Comparison of ENCODE assay signal across 9 cellular contexts in the genomic region with DNA sequence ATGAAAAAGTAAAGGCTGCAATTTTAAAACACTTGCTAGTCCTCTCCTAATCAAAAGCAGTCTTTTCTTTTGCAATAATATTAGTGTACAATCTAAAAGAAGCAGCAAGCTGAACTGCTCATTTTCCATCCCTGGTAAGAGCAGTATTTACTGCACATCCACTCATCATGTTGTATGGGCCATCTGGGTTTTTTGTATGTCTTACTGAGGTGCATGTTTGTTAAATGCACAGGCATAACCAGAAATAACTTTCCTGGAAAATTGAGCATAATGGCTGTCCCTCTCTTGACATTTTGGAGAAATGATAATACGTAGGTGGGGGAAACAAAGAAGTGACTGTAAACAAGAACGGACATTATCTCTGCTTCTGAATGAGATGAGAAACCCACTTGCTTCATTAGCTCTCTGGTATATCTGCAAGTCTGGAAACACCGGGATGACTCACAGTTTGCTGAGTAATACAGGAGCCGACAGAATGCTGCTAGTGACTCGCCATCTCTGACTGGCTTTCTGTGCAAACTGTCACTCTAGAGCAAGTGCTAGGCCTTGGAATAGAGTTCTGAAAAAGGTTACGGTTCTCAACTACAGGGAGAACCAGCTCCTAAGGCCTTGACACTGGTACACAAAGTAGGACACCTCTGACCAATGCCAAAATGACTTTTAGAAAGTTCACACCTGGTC.
DNase-seq lines count a peak whose midpoint lies in the region; ATAC-seq, FAIRE-seq and TF ChIP-seq lines count a peak whose summit lies in the region.
"Had no signal": no experiment of that assay in that cellular context is flagged by ENCODE, and none has a peak within 500 bp of the region (broad histone marks: within the 10 kb centered on the region; RNA-seq: fewer than 3 reads in every experiment).

No MANE protein-coding gene starts in this region.

- TF ChIP-seq CTCF in chondrocyte (IDR thresholded peaks at IDR 0.05) (no peak), mesothelial cell of epicardium (IDR thresholded peaks at IDR 0.05; ENCODE audit: unreplicated experiment) (no peak), D721Med (IDR thresholded peaks at IDR 0.05; ENCODE audit: insufficient read depth, missing control alignments) (no peak)

- H3K27me3 Mint-ChIP-seq in chondrocyte (ENCODE audit: low read depth) (no peaks in the 10 kb centered on the region), mesothelial cell of epicardium (ENCODE audit: low read depth) (peaks cover 2% of the 10 kb centered on the region)
- H3K27me3 Mint-ChIP-seq: IgD-negative memory B cell had no signal

- no peaks in the 10 kb centered on the region for H3K36me3 Mint-ChIP-seq in chondrocyte (ENCODE audit: low read depth)
- H3K36me3 Mint-ChIP-seq in mesothelial cell of epicardium = no peaks in the 10 kb centered on the region

- peaks cover 10% of the 10 kb centered on the region for H3K4me1 Mint-ChIP-seq in chondrocyte (ENCODE audit: low read depth)
- H3K4me1 Mint-ChIP-seq in mesothelial cell of epicardium = no peaks in the 10 kb centered on the region

- H3K9me3 Mint-ChIP-seq in chondrocyte (ENCODE audit: low read depth) (peaks cover 6% of the 10 kb centered on the region), mesothelial cell of epicardium (peaks cover 21% of the 10 kb centered on the region)
- H3K9me3 Mint-ChIP-seq: IgD-negative memory B cell had no signal

- DNase-seq in GM03348 (ENCODE audit: low spot score) (peak; percentile 21), RKO (ENCODE audit: low spot score) (peak; percentile 82), chondrocyte (ENCODE audit: low spot score) (no peak), NAMALWA (ENCODE audit: low spot score) (no peak), mesothelial cell of epicardium (ENCODE audit: low spot score in 2 of 2, unreplicated experiment in 2 of 2) (no peak), D721Med (ENCODE audit: insufficient read length, low spot score) (no peak)
- DNase-seq in stimulated activated CD4-positive, alpha-beta T cell treated with anti-CD3 and anti-CD28 coated beads, Interleukin-4, amount 100 ng/mL, for 24 hours = peak; percentile 73

- peak; percentile 75 for ATAC-seq in HG02571 (IDR thresholded peaks at IDR 0.05; ENCODE audit: unreplicated experiment)

- H3K27ac Mint-ChIP-seq in chondrocyte (ENCODE audit: unreplicated experiment) (peak overlapping the region; percentile 34), mesothelial cell of epicardium (no peak overlapping the region)

- no peak for FAIRE-seq in D721Med (lab: Jason Lieb, UNC)

- H3K4me3 Mint-ChIP-seq in chondrocyte (ENCODE audit: unreplicated experiment) (no peak overlapping the region), mesothelial cell of epicardium (no peak overlapping the region)
- H3K4me3 Mint-ChIP-seq: IgD-negative memory B cell had no signal

Comparison
In these comparisons a context has a peak if more than half of its experiments do, and no peak if none do; other contexts are left out.
1. DNase-seq: peak in GM03348 (single experiment), RKO (single experiment) and stimulated activated CD4-positive, alpha-beta T cell treated with anti-CD3 and anti-CD28 coated beads, Interleukin-4, amount 100 ng/mL, for 24 hours (single experiment); none in chondrocyte (single experiment), NAMALWA (single experiment), mesothelial cell of epicardium (0 of 2) and D721Med (single experiment).